Comparison of ENCODE assay signal across 26 cellular contexts in genomic region chr5:172009536-172010270, GRCh38. TPM values are rescaled to one million over a fixed set of nuclear protein-coding genes. Genes with fewer than 3 reads are reported as not detected.
A peak's percentile ranks its signal among the peaks of the same experiment; 100 is the strongest.
DNase-seq lines count a peak whose midpoint lies in the region; ATAC-seq and TF ChIP-seq lines count a peak whose summit lies in the region.
"Had no signal": no experiment of that assay in that cellular context is flagged by ENCODE, and none has a peak within 500 bp of the region (broad histone marks: within the 10 kb centered on the region; RNA-seq: fewer than 3 reads in every experiment).

No MANE protein-coding gene starts in this region.

- H3K9me3 ChIP-seq in CD4-positive, alpha-beta T cell (ENCODE audit: control insufficient read depth, low read length): no peaks in the 10 kb centered on the region
- H3K9me3 ChIP-seq: BLaER1 treated with 17β-estradiol and CSF1 and Interleukin-3, amounts not matched to agents 10 nM and 100 nM; left lung had no signal

- no peak for ATAC-seq in CD4-positive, alpha-beta T cell (ENCODE audit: poor library complexity)
- ATAC-seq in WTC11 (no peak), GM18909 (IDR thresholded peaks at IDR 0.05; ENCODE audit: poor library complexity, unreplicated experiment) (no peak), HG03521 (IDR thresholded peaks at IDR 0.05; ENCODE audit: unreplicated experiment) (no peak)
- ATAC-seq: left lung; SK-N-SH treated with all-trans-retinoic acid at 6 μM for 48 hours; stimulated activated effector memory CD8-positive, alpha-beta T cell treated with anti-CD3 and anti-CD28 coated beads, Interleukin-12 subunit alpha, Interleukin-12 subunit beta, amount 100 ng/mL, for 72 hours had no signal

- no peaks in the 10 kb centered on the region for H3K9me3 Mint-ChIP-seq in CD4-positive, alpha-beta T cell
- H3K9me3 Mint-ChIP-seq in WTC11: no peaks in the 10 kb centered on the region
- H3K9me3 Mint-ChIP-seq: activated naive CD4-positive, alpha-beta T cell treated with anti-CD3 and anti-CD28 coated beads, Interleukin-2, amount 50 U/mL, for 24 hours; activated T-helper 1 cell treated with anti-CD3 and anti-CD28 coated beads, Interleukin-12 subunit alpha, Interleukin-12 subunit beta, Interleukin-2, Interleukin-4 antibody, amounts not matched to agents 30 ng/mL and 10 ng/mL and 1 ng/mL, durations not matched to agents 14 hours and 24 hours and 36 hours; central memory CD8-positive, alpha-beta T cell; stimulated activated effector memory CD8-positive, alpha-beta T cell treated with anti-CD3 and anti-CD28 coated beads, Interleukin-12 subunit alpha, Interleukin-12 subunit beta, amount 100 ng/mL, for 72 hours had no signal

- DNase-seq in CD4-positive, alpha-beta T cell: no peak
- DNase-seq in NCI-H146 (lab: John Stamatoyannopoulos, UW) (peak; percentile 72), WTC11 (ENCODE audit: low spot score) (no peak), iris pigment epithelial cell (ENCODE audit: low read depth) (peak; percentile 60), amniotic stem cell (lab: John Stamatoyannopoulos, UW) (no peak)
- DNase-seq in stimulated activated CD4-positive, alpha-beta T cell treated with anti-CD3 and anti-CD28 coated beads, Interleukin-4, amount 100 ng/mL, for 1 hour: no peak
- DNase-seq: activated CD4-positive, alpha-beta T cell treated with anti-CD3 and anti-CD28 coated beads, Interleukin-2, amount 50 U/mL, for 1 hour; aorta; Calu3; dorsolateral prefrontal cortex; head of caudate nucleus; left lung; NCI-H2171; NCI-H526 treated with DMSO at 0.1 percent for 48 hours; nucleus accumbens; small intestine; stimulated activated CD4-positive, alpha-beta T cell treated with anti-CD3 and anti-CD28 coated beads, Interleukin-1b, Interleukin-23, amount 100 ng/mL, for 48 hours had no signal

- H3K36me3 Mint-ChIP-seq in CD4-positive, alpha-beta T cell (ENCODE audit: low read depth): peaks cover 15% of the 10 kb centered on the region
- H3K36me3 Mint-ChIP-seq in WTC11: no peaks in the 10 kb centered on the region

- CTCF ChIA-PET in CD4-positive, alpha-beta T cell (lab: Charles Lee): interaction anchor here (0.7 to 1.0 kb wide), 2 partner anchors 96 to 97 kb away, joined by 3 to 4 read pairs; no protein-coding TSS in a partner anchor
- CTCF ChIA-PET in WTC11 (lab: Charles Lee): interaction anchor here (0.7 to 5.9 kb wide), 7 partner anchors 31 to 442 kb away, joined by 3 to 65 read pairs (median 4); no protein-coding TSS in a partner anchor

- H3K27ac ChIP-seq in CD4-positive, alpha-beta T cell (ENCODE audit: low read depth, low read length): no peak overlapping the region
- H3K27ac ChIP-seq: BLaER1 treated with 17β-estradiol and CSF1 and Interleukin-3, amounts not matched to agents 10 nM and 100 nM; left lung; WERI-Rb-1 had no signal

- POLR2A ChIA-PET in CD4-positive, alpha-beta T cell (lab: Charles Lee): interaction anchor here (0.9 to 5.3 kb wide), 3 partner anchors 57 to 169 kb away, joined by 3 to 53 read pairs (median 5); no protein-coding TSS in a partner anchor
- POLR2A ChIA-PET in WTC11 (lab: Charles Lee): interaction anchor here (1.1 kb wide), 1 partner anchor 35 kb away, joined by 3 read pairs; no protein-coding TSS in a partner anchor

- H3K4me1 Mint-ChIP-seq in CD4-positive, alpha-beta T cell (ENCODE audit: low read depth): peaks cover 31% of the 10 kb centered on the region
- peaks cover 43% of the 10 kb centered on the region for H3K4me1 Mint-ChIP-seq in WTC11

- no peaks in the 10 kb centered on the region for H3K27me3 Mint-ChIP-seq in CD4-positive, alpha-beta T cell
- peaks cover 33% of the 10 kb centered on the region for H3K27me3 Mint-ChIP-seq in WTC11 (ENCODE audit: low read depth)
- H3K27me3 Mint-ChIP-seq: activated naive CD4-positive, alpha-beta T cell treated with anti-CD3 and anti-CD28 coated beads, Interleukin-2, amount 50 U/mL, for 24 hours; central memory CD8-positive, alpha-beta T cell had no signal

- intact Hi-C loops in CD4-positive, alpha-beta T cell (cut with DNase I, micrococcal nuclease): loop anchor here (5.0 kb wide), 5 partner anchors 48 to 1048 kb away; partner anchors contain the start of genes CREBRF (in 1 of the 2), NPM1 (in 1 of the 2), RPL26L1 (in 1 of the 2) and STK10 (in 1 of the 2)

- H3K4me3 Mint-ChIP-seq in CD4-positive, alpha-beta T cell: no peak overlapping the region
- 0 out of 2 replicates have a peak overlapping the region, but pooled peaks have one; percentile 93 for H3K4me3 Mint-ChIP-seq in WTC11
- H3K4me3 Mint-ChIP-seq: activated naive CD4-positive, alpha-beta T cell treated with anti-CD3 and anti-CD28 coated beads, Interleukin-2, amount 50 U/mL, for 24 hours; activated T-helper 1 cell treated with anti-CD3 and anti-CD28 coated beads, Interleukin-12 subunit alpha, Interleukin-12 subunit beta, Interleukin-2, Interleukin-4 antibody, amounts not matched to agents 30 ng/mL and 10 ng/mL and 1 ng/mL, durations not matched to agents 14 hours and 24 hours and 36 hours; central memory CD8-positive, alpha-beta T cell; stimulated activated effector memory CD8-positive, alpha-beta T cell treated with anti-CD3 and anti-CD28 coated beads, Interleukin-12 subunit alpha, Interleukin-12 subunit beta, amount 100 ng/mL, for 72 hours had no signal

- TF ChIP-seq CTCF in CD4-positive, alpha-beta T cell (IDR thresholded peaks at IDR 0.05): no peak
- TF ChIP-seq CTCF in WTC11 (IDR thresholded peaks at IDR 0.05): no peak

- peak overlapping the region; percentile 99 for H3K27ac Mint-ChIP-seq in CD4-positive, alpha-beta T cell
- H3K27ac Mint-ChIP-seq in WTC11: peak overlapping the region; percentile 95
- H3K27ac Mint-ChIP-seq: activated naive CD4-positive, alpha-beta T cell treated with anti-CD3 and anti-CD28 coated beads, Interleukin-2, amount 50 U/mL, for 24 hours; activated T-helper 1 cell treated with anti-CD3 and anti-CD28 coated beads, Interleukin-12 subunit alpha, Interleukin-12 subunit beta, Interleukin-2, Interleukin-4 antibody, amounts not matched to agents 30 ng/mL and 10 ng/mL and 1 ng/mL, durations not matched to agents 14 hours and 24 hours and 36 hours; stimulated activated effector memory CD8-positive, alpha-beta T cell treated with anti-CD3 and anti-CD28 coated beads, Interleukin-12 subunit alpha, Interleukin-12 subunit beta, amount 100 ng/mL, for 72 hours had no signal

- H3K27me3 ChIP-seq in CD4-positive, alpha-beta T cell (ENCODE audit: control insufficient read depth, insufficient read depth, low read length): no peaks in the 10 kb centered on the region
- H3K27me3 ChIP-seq: BLaER1 treated with 17β-estradiol and CSF1 and Interleukin-3, amounts not matched to agents 10 nM and 100 nM; dorsolateral prefrontal cortex; left lung had no signal

TF ChIP-seq in WTC11, 78 proteins besides CTCF, POLR2A, EP300 and RAD21:
- TF ChIP-seq E2F1 (CRISPR knock-in tag; IDR thresholded peaks at IDR 0.05): no peak
- no peak for TF ChIP-seq ZNF512 (CRISPR knock-in tag; IDR thresholded peaks at IDR 0.05; ENCODE audit: borderline replicate concordance)

RNA-seq across cellular contexts. Expression of gene FBXW11, which starts 3.3 kb away (rescaled TPM):
- total RNA-seq in CD4-positive, alpha-beta T cell: 10 to 100 TPM; 20.9 to 24.0 TPM
- 48.4 to 52.2 TPM (median 51.2 TPM) in 3 replicates for total RNA-seq in WTC11 (2021)

Comparison
In these comparisons a context has a peak if more than half of its experiments do, and no peak if none do; other contexts are left out.
1. DNase-seq: peak in NCI-H146 (single experiment) and iris pigment epithelial cell (single experiment); none in CD4-positive, alpha-beta T cell (0 of 10), WTC11 (single experiment), amniotic stem cell (single experiment) and stimulated activated CD4-positive, alpha-beta T cell treated with anti-CD3 and anti-CD28 coated beads, Interleukin-4, amount 100 ng/mL, for 1 hour (single experiment).